19 cellular contexts compared by ENCODE assay signal in genomic region chr10:133214468-133215410, GRCh38. TPM values are rescaled to one million over a fixed set of nuclear protein-coding genes. Genes with fewer than 3 reads are reported as not detected.
DNase-seq lines count a peak whose midpoint lies in the region; ATAC-seq and TF ChIP-seq lines count a peak whose summit lies in the region.
"Had no signal": no experiment of that assay in that cellular context is flagged by ENCODE, and none has a peak within 500 bp of the region (broad histone marks: within the 10 kb centered on the region; RNA-seq: fewer than 3 reads in every experiment).

No MANE protein-coding gene starts in this region.

- no peak for TF ChIP-seq POLR2A in gastroesophageal sphincter (IDR thresholded peaks at IDR 0.05)

- H3K4me1 ChIP-seq in HEK293 (ENCODE audit: control insufficient read depth, insufficient read depth, low read length) (no peaks in the 10 kb centered on the region), gastroesophageal sphincter (no peaks in the 10 kb centered on the region)
- H3K4me1 ChIP-seq: Caco-2 had no signal

- peak overlapping the region in 2 of 3 donors; percentile 53 to 78 for H3K27ac Mint-ChIP-seq in IgD-negative memory B cell
- no peak overlapping the region for H3K27ac Mint-ChIP-seq in stimulated activated memory B cell treated with anti-CD40 and anti-IgM and Interleukin-4, amounts not matched to agents 10 μg/mL and 1 μg/mL and 100 μg/mL, for 72 hours
- H3K27ac Mint-ChIP-seq: CD4-positive, alpha-beta T cell had no signal

- H3K27ac ChIP-seq in HEK293 (ENCODE audit: extremely low read depth, low read depth, low read length), result no peak overlapping the region
- no peak overlapping the region for H3K27ac ChIP-seq in gastroesophageal sphincter
- H3K27ac ChIP-seq: C4-2B had no signal

- H3K4me3 ChIP-seq in HEK293 (ENCODE audit: low read depth, low read length) (no peak overlapping the region), gastroesophageal sphincter (no peak overlapping the region)
- H3K4me3 ChIP-seq: K562 had no signal

- CTCF ChIA-PET in HEK293 (lab: Yijun Ruan, JAX), result interaction anchor here (1.0 to 1.5 kb wide), 2 partner anchors 71 kb away, joined by 4 to 5 read pairs; no protein-coding TSS in a partner anchor

- POLR2A ChIA-PET in HEK293 (lab: Yijun Ruan, JAX), result no interaction called here

- peak; percentile 28 for ATAC-seq in gastroesophageal sphincter
- peak; percentile 10 for ATAC-seq in stimulated activated memory B cell treated with anti-CD40 and anti-IgM and Interleukin-4, amounts not matched to agents 10 μg/mL and 1 μg/mL and 100 μg/mL, for 72 hours
- ATAC-seq: HCT116, K562 had no signal

- no peak for DNase-seq in GM19238 (ENCODE audit: insufficient read length, low spot score)
- DNase-seq in AG20443 (ENCODE audit: low spot score), result no peak
- DNase-seq in OCI-M2 (lab: John Stamatoyannopoulos, UW; ENCODE audit: unreplicated experiment), result no peak
- DNase-seq: ACHN, AML-193, Caco-2, GF-D8, GOT3, H7 had no signal

- TF ChIP-seq CTCF in HEK293 (tag by site-specific recombination; IDR thresholded peaks at IDR 0.05), result no peak
- TF ChIP-seq CTCF in gastroesophageal sphincter (IDR thresholded peaks at IDR 0.05), result no peak

- no peaks in the 10 kb centered on the region for H3K36me3 Mint-ChIP-seq in IgD-negative memory B cell
- H3K36me3 Mint-ChIP-seq in stimulated activated memory B cell treated with anti-CD40 and anti-IgM and Interleukin-4, amounts not matched to agents 10 μg/mL and 1 μg/mL and 100 μg/mL, for 72 hours, result no peaks in the 10 kb centered on the region

- H3K36me3 ChIP-seq in HEK293 (ENCODE audit: control insufficient read depth in 2 of 2, insufficient read depth in 1 of 2, low read length in 2 of 2), result no peaks in the 10 kb centered on the region
- H3K36me3 ChIP-seq in gastroesophageal sphincter, result no peaks in the 10 kb centered on the region

- TF ChIP-seq EP300 in gastroesophageal sphincter (IDR thresholded peaks at IDR 0.05), result no peak

- peaks cover 0 to 3% (median 0%) of the 10 kb centered on the region in 3 donors for H3K9me3 Mint-ChIP-seq in IgD-negative memory B cell
- no peaks in the 10 kb centered on the region for H3K9me3 Mint-ChIP-seq in stimulated activated memory B cell treated with anti-CD40 and anti-IgM and Interleukin-4, amounts not matched to agents 10 μg/mL and 1 μg/mL and 100 μg/mL, for 72 hours
- H3K9me3 Mint-ChIP-seq: CD4-positive, alpha-beta T cell had no signal

- 100% methylated on average over 3 of the region's 28 CpGs; no CpG with 5 or more reads in 1 of the 2 donors for WGBS in gastroesophageal sphincter (ENCODE audit: low coverage in 1 of 2), 2 donors

- peaks cover 61% of the 10 kb centered on the region for H3K27me3 ChIP-seq in gastroesophageal sphincter

- H3K4me3 Mint-ChIP-seq in IgD-negative memory B cell, result no peak overlapping the region
- H3K4me3 Mint-ChIP-seq in stimulated activated memory B cell treated with anti-CD40 and anti-IgM and Interleukin-4, amounts not matched to agents 10 μg/mL and 1 μg/mL and 100 μg/mL, for 72 hours, result no peak overlapping the region
- H3K4me3 Mint-ChIP-seq: CD4-positive, alpha-beta T cell had no signal

- H3K4me1 Mint-ChIP-seq in IgD-negative memory B cell, result no peaks in the 10 kb centered on the region
- no peaks in the 10 kb centered on the region for H3K4me1 Mint-ChIP-seq in stimulated activated memory B cell treated with anti-CD40 and anti-IgM and Interleukin-4, amounts not matched to agents 10 μg/mL and 1 μg/mL and 100 μg/mL, for 72 hours

- peaks cover 4% of the 10 kb centered on the region for H3K27me3 Mint-ChIP-seq in IgD-negative memory B cell
- H3K27me3 Mint-ChIP-seq in stimulated activated memory B cell treated with anti-CD40 and anti-IgM and Interleukin-4, amounts not matched to agents 10 μg/mL and 1 μg/mL and 100 μg/mL, for 72 hours, result peaks cover 72% of the 10 kb centered on the region

- H3K9me3 ChIP-seq in HEK293 (ENCODE audit: control insufficient read depth, insufficient read depth, low read depth, low read length) (no peaks in the 10 kb centered on the region), gastroesophageal sphincter (no peaks in the 10 kb centered on the region)
- H3K9me3 ChIP-seq: Caco-2 had no signal

TF ChIP-seq in HEK293, 187 proteins besides CTCF, POLR2A, EP300 and RAD21:
- no peak for TF ChIP-seq MZF1 (tag by site-specific recombination; IDR thresholded peaks at IDR 0.05; ENCODE audit: borderline replicate concordance)
- 0 out of 2 replicates have a peak, but pooled peaks have one; percentile 7 for TF ChIP-seq GLIS2 (tag by site-specific recombination; IDR thresholded peaks at IDR 0.05)
- TF ChIP-seq GLIS1 (tag by site-specific recombination; IDR thresholded peaks at IDR 0.05), result peak; percentile 48; the same call in 1 of the 2 replicates

RNA-seq across cellular contexts. Expression of gene UTF1, which starts 15.3 kb away (rescaled TPM):
- polyA plus RNA-seq in IgD-negative memory B cell, result not detected
- total RNA-seq in gastroesophageal sphincter, result not detected
- total RNA-seq: Caco-2; CD4-positive, alpha-beta T cell; Daoy had no signal
- polyA plus RNA-seq: BJ had no signal

RNA-seq across cellular contexts. Expression of gene VENTX, which starts 22.9 kb away (rescaled TPM):
- polyA plus RNA-seq in IgD-negative memory B cell, result not detected
- total RNA-seq in gastroesophageal sphincter, result 1 to 10 TPM in 2 of 4 donors, under 1 TPM in 2; 0.66 to 2.3 (median 1.4) TPM
- total RNA-seq: Caco-2, Daoy had no signal
- polyA plus RNA-seq: BJ had no signal

RNA-seq across cellular contexts. Expression of gene KNDC1, which starts 54.7 kb away (rescaled TPM):
- 0.05 TPM for polyA plus RNA-seq in IgD-negative memory B cell
- 1 to 10 TPM in 2 of 4 donors, under 1 TPM in 2; 0.62 to 3.4 (median 0.98) TPM for total RNA-seq in gastroesophageal sphincter
- total RNA-seq: CD4-positive, alpha-beta T cell; Daoy had no signal
